31 cellular contexts compared by ENCODE assay signal in the genomic region with DNA sequence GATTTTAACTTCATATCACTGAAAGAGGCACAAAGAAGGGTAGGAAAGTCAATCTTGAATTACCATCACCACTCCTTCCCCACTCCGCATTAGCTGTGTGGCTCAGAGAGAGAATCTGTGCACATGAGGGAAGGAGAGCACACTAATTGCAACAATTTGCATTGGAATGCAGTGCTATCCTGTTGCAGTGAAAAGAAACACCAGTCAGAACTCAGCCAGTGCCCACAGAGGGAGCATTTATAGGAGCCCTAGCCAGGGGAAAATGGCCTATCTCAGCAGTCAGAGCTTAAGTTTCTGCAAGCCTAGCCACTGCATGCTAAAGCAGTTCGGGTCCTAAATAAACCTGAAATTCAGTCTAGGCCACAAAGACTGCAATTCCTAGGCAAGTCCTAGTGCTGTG.
"Had no signal": no experiment of that assay in that cellular context is flagged by ENCODE, and none has a peak within 500 bp of the region (broad histone marks: within the 10 kb centered on the region; RNA-seq: fewer than 3 reads in every experiment).

No MANE protein-coding gene starts in this region.

- H3K4me1 Mint-ChIP-seq: activated CD4-positive, alpha-beta memory T cell treated with anti-CD3 and anti-CD28 coated beads, Interleukin-2, amount 10 ng/mL, durations not matched to agents 7 days and 5 days; activated CD4-positive, alpha-beta T cell treated with anti-CD3 and anti-CD28 coated beads, Interleukin-2, amount 10 ng/mL, durations not matched to agents 7 days and 5 days; activated naive CD4-positive, alpha-beta T cell treated with anti-CD3 and anti-CD28 coated beads, Interleukin-2, amount 10 ng/mL, durations not matched to agents 7 days and 5 days; activated naive CD8-positive, alpha-beta T cell treated with anti-CD3 and anti-CD28 coated beads, Interleukin-2, amount 10 ng/mL, durations not matched to agents 7 days and 5 days; brain; T-helper 17 cell had no signal

- H3K4me3 ChIP-seq: ascending aorta, breast epithelium, cardiac muscle cell, colonic mucosa, gastrocnemius medialis had no signal

- H3K27ac ChIP-seq: ascending aorta, breast epithelium, cardiac muscle cell, colonic mucosa, foreskin keratinocyte, gastrocnemius medialis, WERI-Rb-1 had no signal

- H3K9me3 ChIP-seq: ascending aorta, colonic mucosa, gastrocnemius medialis had no signal

- H3K4me3 Mint-ChIP-seq: activated CD4-positive, alpha-beta memory T cell treated with anti-CD3 and anti-CD28 coated beads, Interleukin-2, amount 10 ng/mL, durations not matched to agents 7 days and 5 days; activated CD4-positive, alpha-beta T cell treated with anti-CD3 and anti-CD28 coated beads, Interleukin-2, amount 10 ng/mL, durations not matched to agents 7 days and 5 days; activated naive CD4-positive, alpha-beta T cell treated with anti-CD3 and anti-CD28 coated beads, Interleukin-2, amount 10 ng/mL, durations not matched to agents 7 days and 5 days; activated naive CD8-positive, alpha-beta T cell treated with anti-CD3 and anti-CD28 coated beads, Interleukin-2, amount 10 ng/mL, durations not matched to agents 7 days and 5 days; activated T-cell treated with anti-CD3 and anti-CD28 coated beads, Interleukin-2, amount 50 U/mL, for 24 hours; activated T-cell treated with anti-CD3 and anti-CD28 coated beads, Interleukin-2, amount 50 U/mL, for 72 hours; brain; T-helper 17 cell; T-helper 2 cell treated with Interferon-gamma antibody and Interleukin-4, amounts not matched to agents 5 μg/mL and 100 μg/mL, for 36 hours had no signal

- H3K36me3 ChIP-seq: ascending aorta, breast epithelium, cardiac muscle cell, colonic mucosa, gastrocnemius medialis, WERI-Rb-1 had no signal

- H3K27me3 ChIP-seq: ascending aorta, breast epithelium, cardiac muscle cell, colonic mucosa, foreskin keratinocyte, gastrocnemius medialis had no signal

- H3K27me3 Mint-ChIP-seq: activated CD4-positive, alpha-beta memory T cell treated with anti-CD3 and anti-CD28 coated beads, Interleukin-2, amount 10 ng/mL, durations not matched to agents 7 days and 5 days; activated CD4-positive, alpha-beta T cell treated with anti-CD3 and anti-CD28 coated beads, Interleukin-2, amount 10 ng/mL, durations not matched to agents 7 days and 5 days; activated naive CD4-positive, alpha-beta T cell treated with anti-CD3 and anti-CD28 coated beads, Interleukin-2, amount 10 ng/mL, durations not matched to agents 7 days and 5 days; activated naive CD8-positive, alpha-beta T cell treated with anti-CD3 and anti-CD28 coated beads, Interleukin-2, amount 10 ng/mL, durations not matched to agents 7 days and 5 days; brain; T-helper 17 cell had no signal

- H3K9me3 Mint-ChIP-seq: activated CD4-positive, alpha-beta T cell treated with anti-CD3 and anti-CD28 coated beads, Interleukin-2, amount 10 ng/mL, durations not matched to agents 7 days and 5 days; activated naive CD8-positive, alpha-beta T cell treated with anti-CD3 and anti-CD28 coated beads, Interleukin-2, amount 10 ng/mL, durations not matched to agents 7 days and 5 days; activated T-cell treated with anti-CD3 and anti-CD28 coated beads, Interleukin-2, amount 50 U/mL, for 24 hours had no signal

- H3K36me3 Mint-ChIP-seq: activated naive CD4-positive, alpha-beta T cell treated with anti-CD3 and anti-CD28 coated beads, Interleukin-2, amount 10 ng/mL, durations not matched to agents 7 days and 5 days; activated naive CD4-positive, alpha-beta T cell treated with anti-CD3 and anti-CD28 coated beads, Interleukin-2, amount 50 U/mL, for 72 hours; activated naive CD8-positive, alpha-beta T cell treated with anti-CD3 and anti-CD28 coated beads, Interleukin-2, amount 10 ng/mL, durations not matched to agents 7 days and 5 days; brain had no signal

- DNase-seq: activated CD4-positive, alpha-beta memory T cell treated with anti-CD3 and anti-CD28 coated beads, Interleukin-2, amount 10 ng/mL, durations not matched to agents 7 days and 5 days; activated CD4-positive, alpha-beta T cell treated with anti-CD3 and anti-CD28 coated beads for 4 hours; activated CD4-positive, alpha-beta T cell treated with anti-CD3 and anti-CD28 coated beads, Interleukin-2, amount 10 ng/mL, durations not matched to agents 7 days and 5 days; activated CD4-positive, alpha-beta T cell treated with anti-CD3 and anti-CD28 coated beads, Interleukin-2, amount 50 U/mL, for 4 hours; activated CD4-positive, CD25-positive, alpha-beta regulatory T cell; activated CD4-positive, CD25-positive, alpha-beta regulatory T cell treated with anti-CD3 and anti-CD28 coated beads, Interleukin-2, amount 50 U/mL, for 72 hours; activated CD8-positive, alpha-beta memory T cell treated with anti-CD3 and anti-CD28 coated beads, Interleukin-2, amount 50 U/mL, for 48 hours; activated gamma-delta T cell; activated naive CD4-positive, alpha-beta T cell; activated naive CD4-positive, alpha-beta T cell treated with anti-CD3 and anti-CD28 coated beads, Interleukin-2, amount 10 ng/mL, durations not matched to agents 7 days and 5 days; activated naive CD8-positive, alpha-beta T cell treated with anti-CD3 and anti-CD28 coated beads, Interleukin-2, amount 10 ng/mL, durations not matched to agents 7 days and 5 days; activated T-cell treated with anti-CD3 and anti-CD28 coated beads for 4 hours; activated T-cell treated with anti-CD3 and anti-CD28 coated beads, Interleukin-2, amount 50 U/mL, for 24 hours; activated T-cell treated with anti-CD3 and anti-CD28 coated beads, Interleukin-2, amount 50 U/mL, for 72 hours; central memory CD4-positive, alpha-beta T cell; cerebellar nuclear complex; colonic mucosa; effector CD8-positive, alpha-beta T cell; foreskin keratinocyte; gastrocnemius medialis; T-helper 1 cell; T-helper 17 cell; T1000; WERI-Rb-1 had no signal

- ATAC-seq: activated naive CD4-positive, alpha-beta T cell treated with anti-CD3 and anti-CD28 coated beads, Interleukin-2, amount 50 U/mL, for 72 hours; activated T-cell treated with anti-CD3 and anti-CD28 coated beads, Interleukin-2, amount 50 U/mL, for 72 hours; esophagus mucosa; foreskin keratinocyte; gastrocnemius medialis; T-helper 17 cell had no signal

- H3K27ac Mint-ChIP-seq: activated CD4-positive, alpha-beta memory T cell treated with anti-CD3 and anti-CD28 coated beads, Interleukin-2, amount 10 ng/mL, durations not matched to agents 7 days and 5 days; activated CD4-positive, alpha-beta T cell treated with anti-CD3 and anti-CD28 coated beads, Interleukin-2, amount 10 ng/mL, durations not matched to agents 7 days and 5 days; activated naive CD4-positive, alpha-beta T cell treated with anti-CD3 and anti-CD28 coated beads, Interleukin-2, amount 10 ng/mL, durations not matched to agents 7 days and 5 days; activated naive CD4-positive, alpha-beta T cell treated with anti-CD3 and anti-CD28 coated beads, Interleukin-2, amount 50 U/mL, for 72 hours; activated naive CD8-positive, alpha-beta T cell treated with anti-CD3 and anti-CD28 coated beads, Interleukin-2, amount 10 ng/mL, durations not matched to agents 7 days and 5 days; activated T-cell treated with anti-CD3 and anti-CD28 coated beads, Interleukin-2, amount 50 U/mL, for 24 hours; activated T-cell treated with anti-CD3 and anti-CD28 coated beads, Interleukin-2, amount 50 U/mL, for 72 hours; brain; T-helper 17 cell; T-helper 2 cell treated with Interferon-gamma antibody and Interleukin-4, amounts not matched to agents 5 μg/mL and 100 μg/mL, for 36 hours had no signal

- H3K4me1 ChIP-seq: ascending aorta, breast epithelium, colonic mucosa, foreskin keratinocyte, gastrocnemius medialis had no signal
